In the genomic region with DNA sequence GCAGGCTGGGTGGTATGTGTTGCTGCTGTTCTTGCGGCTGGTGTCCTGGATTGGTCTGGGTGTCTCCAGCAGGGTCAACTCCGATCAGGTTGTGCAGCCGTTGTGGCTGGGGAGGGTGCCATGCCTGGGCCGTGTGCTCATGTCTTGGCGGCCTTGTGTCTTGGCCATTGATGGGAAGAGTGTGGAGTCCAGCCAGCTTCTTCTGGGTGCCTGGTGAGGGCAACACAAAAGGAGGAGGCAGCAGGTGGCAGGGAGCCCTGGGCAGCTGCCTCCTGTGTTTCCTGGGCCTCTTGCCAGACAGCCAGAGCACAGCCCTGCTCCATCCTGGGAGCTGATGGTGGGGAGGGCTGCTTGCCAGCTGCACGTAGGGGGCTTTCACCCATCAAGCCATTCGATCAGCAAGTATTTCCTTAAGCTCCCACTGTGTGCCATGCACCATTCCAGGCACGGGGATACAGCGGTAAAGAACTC, we compare ENCODE assay signal across 12 cellular contexts. TPM values are rescaled to one million over a fixed set of nuclear protein-coding genes. Genes with fewer than 3 reads are reported as not detected.
A peak's percentile ranks its signal among the peaks of the same experiment; 100 is the strongest.
DNase-seq lines count a peak whose midpoint lies in the region; ATAC-seq and TF ChIP-seq lines count a peak whose summit lies in the region.
"Had no signal": no experiment of that assay in that cellular context is flagged by ENCODE, and none has a peak within 500 bp of the region (broad histone marks: within the 10 kb centered on the region; RNA-seq: fewer than 3 reads in every experiment).

No MANE protein-coding gene starts in this region.

- dilution Hi-C loops in mammary epithelial cell (cut with HindIII; ENCODE audit: low sequenced_read_pairs) = no loop called here

- ATAC-seq in left colon (no peak), HG03135 (IDR thresholded peaks at IDR 0.05; ENCODE audit: unreplicated experiment) (no peak)

- H3K4me3 ChIP-seq in mammary epithelial cell (replicated peaks in 1 of 3; ENCODE audit: insufficient read depth in 1 of 3, low read depth in 2 of 3, low read length in 3 of 3) (no peak overlapping the region), ovary (no peak overlapping the region)

- in situ Hi-C loops in mammary epithelial cell (cut with MboI; ENCODE audit: low sequenced_read_pairs in 2 of 2) = no loop called here

- TF ChIP-seq CTCF in MCF 10A (IDR thresholded peaks at IDR 0.05; ENCODE audit: unreplicated experiment) (no peak), mammary epithelial cell (conservative IDR thresholded peaks at IDR 0.05 in 1 of 2, IDR thresholded peaks at IDR 0.05 in 1 of 2; ENCODE audit: extremely low read depth in 1 of 2, insufficient read depth in 1 of 2, low read depth in 1 of 2, low read length in 2 of 2) (no peak), ovary (IDR thresholded peaks at IDR 0.05) (no peak)

- H3K4me1 Mint-ChIP-seq in MCF 10A (ENCODE audit: insufficient read depth, unreplicated experiment) = peaks cover 38% of the 10 kb centered on the region

- no peak overlapping the region for H3K9ac ChIP-seq in mammary epithelial cell (ENCODE audit: insufficient read depth, low read length)

- H3K27me3 ChIP-seq in mammary epithelial cell (ENCODE audit: insufficient read depth, low read length) (no peaks in the 10 kb centered on the region), ovary (no peaks in the 10 kb centered on the region)

- DNase-seq in MCF 10A (ENCODE audit: unreplicated experiment) = peak; percentile 50
- no peak for DNase-seq in mammary epithelial cell
- DNase-seq in anterior cingulate cortex (lab: John Stamatoyannopoulos, UW) = peak in 32 of 58 donors; percentile 7 to 51 (median 30)
- peak; percentile 64 to 82 for DNase-seq in left colon
- DNase-seq in ovary = no peak
- DNase-seq in HEK293T (ENCODE audit: extremely low spot score) = no peak
- DNase-seq in RKO (ENCODE audit: low spot score) = no peak
- DNase-seq: activated CD8-positive, alpha-beta memory T cell treated with anti-CD3 and anti-CD28 coated beads, Interleukin-2, amount 50 U/mL, for 48 hours; NCI-H187 treated with DMSO at 0.1 percent for 48 hours had no signal

- H3K27me3 Mint-ChIP-seq in MCF 10A (ENCODE audit: insufficient read depth, unreplicated experiment) = no peaks in the 10 kb centered on the region

- H2AFZ ChIP-seq in mammary epithelial cell (ENCODE audit: low read depth, low read length) = no peak overlapping the region

- H3K9me3 ChIP-seq in mammary epithelial cell (replicated peaks; ENCODE audit: insufficient read depth, low read length) (no peaks in the 10 kb centered on the region), ovary (no peaks in the 10 kb centered on the region)

- WGBS in mammary epithelial cell (ENCODE audit: low coverage, missing lambda C conversion rate) = 48% methylated on average over 9 of the region's 9 CpGs
- WGBS in ovary, 3 donors = 71 to 79% (median 73%) methylated on average over 9 of the region's 9 CpGs

- POLR2A ChIA-PET in MCF 10A (lab: Yijun Ruan, JAX) = interaction anchor here (2.0 kb wide), 1 partner anchor 15 kb away, joined by 4 read pairs; no protein-coding TSS in a partner anchor
- POLR2A ChIA-PET in HEK293T (lab: Yijun Ruan, JAX) = interaction anchor here (1.0 to 9.1 kb wide), 7 partner anchors 11 to 158 kb away, joined by 3 to 146 read pairs (median 4); no protein-coding TSS in a partner anchor

- no peak for TF ChIP-seq POLR2A in ovary (IDR thresholded peaks at IDR 0.05)

- H3K79me2 ChIP-seq in mammary epithelial cell (ENCODE audit: insufficient read depth, low read length) = no peaks in the 10 kb centered on the region

- peaks cover 16% of the 10 kb centered on the region for H3K36me3 Mint-ChIP-seq in MCF 10A (ENCODE audit: insufficient read depth, unreplicated experiment)

- no peak for TF ChIP-seq EP300 in ovary (IDR thresholded peaks at IDR 0.05)

- H3K4me2 ChIP-seq in mammary epithelial cell (ENCODE audit: insufficient read depth, low read depth, low read length) = no peak overlapping the region

- no peaks in the 10 kb centered on the region for H3K9me3 Mint-ChIP-seq in MCF 10A (ENCODE audit: unreplicated experiment)
- H3K9me3 Mint-ChIP-seq: dendritic cell treated with granulocyte-macrophage colony-stimulating factor and Interleukin-4, amounts not matched to agents 40 ng/mL and 50 ng/mL, for 4 days had no signal

- H3K27ac Mint-ChIP-seq in MCF 10A (ENCODE audit: low read depth, unreplicated experiment) = no peak overlapping the region
- H3K27ac Mint-ChIP-seq: dendritic cell treated with granulocyte-macrophage colony-stimulating factor and Interleukin-4, amounts not matched to agents 40 ng/mL and 50 ng/mL, for 4 days had no signal

- no peak overlapping the region for H3K27ac ChIP-seq in mammary epithelial cell (ENCODE audit: insufficient read depth, low read depth, low read length)
- no peak overlapping the region for H3K27ac ChIP-seq in ovary

- H3K4me3 Mint-ChIP-seq in MCF 10A (ENCODE audit: unreplicated experiment) = no peak overlapping the region
- H3K4me3 Mint-ChIP-seq: dendritic cell treated with granulocyte-macrophage colony-stimulating factor and Interleukin-4, amounts not matched to agents 40 ng/mL and 50 ng/mL, for 4 days had no signal

- CTCF ChIA-PET in MCF 10A (lab: Yijun Ruan, JAX) (interaction anchor here (2.1 to 7.2 kb wide), 2 partner anchors 17 to 53 kb away, joined by 8 to 59 read pairs; no protein-coding TSS in a partner anchor), mammary epithelial cell (lab: Charles Lee; ENCODE audit: low non-redundant PET) (no interaction called here), HEK293T (lab: Yijun Ruan, JAX) (interaction anchor here (1.0 kb wide), 2 partner anchors 16 kb away, joined by 3 read pairs; no protein-coding TSS in a partner anchor)

- H4K20me1 ChIP-seq in mammary epithelial cell (ENCODE audit: insufficient read depth, low read length) = no peaks in the 10 kb centered on the region

- peaks cover 14% of the 10 kb centered on the region for H3K4me1 ChIP-seq in mammary epithelial cell (ENCODE audit: insufficient read depth, low read length)
- peaks cover 3% of the 10 kb centered on the region for H3K4me1 ChIP-seq in ovary (ENCODE audit: insufficient read depth)

- no peaks in the 10 kb centered on the region for H3K36me3 ChIP-seq in mammary epithelial cell (ENCODE audit: insufficient read depth, low read length)
- H3K36me3 ChIP-seq in ovary = no peaks in the 10 kb centered on the region

- intact Hi-C loops in MCF 10A (cut with micrococcal nuclease) = no loop called here
- intact Hi-C loops in mammary epithelial cell (cut with micrococcal nuclease) = loop anchor here (10.0 kb wide), 1 partner anchor 377 kb away; the partner anchor contains the start of genes NUSAP1 and OIP5
- intact Hi-C loops in left colon (cut with DNase I, micrococcal nuclease) = no loop called here
- intact Hi-C loops in ovary (cut with DNase I) = no loop called here

- BruUV-seq in MCF 10A (replicated peaks; lab: Mats Ljungman, UMichigan) (no TSS peak), mammary epithelial cell (replicated peaks; lab: Mats Ljungman, UMichigan) (no TSS peak)

TF ChIP-seq in HEK293T, 16 proteins besides CTCF, POLR2A, EP300 and RAD21:
- no peak for TF ChIP-seq FOXK2 (IDR thresholded peaks at IDR 0.05)
- TF ChIP-seq ARNT (IDR thresholded peaks at IDR 0.05) = no peak
- no peak for TF ChIP-seq FOXA1 (IDR thresholded peaks at IDR 0.05)
- TF ChIP-seq CTBP1 (IDR thresholded peaks at IDR 0.05; ENCODE audit: borderline replicate concordance) = no peak
- TF ChIP-seq ZNF384 (IDR thresholded peaks at IDR 0.05) = no peak
- TF ChIP-seq ELF4 (IDR thresholded peaks at IDR 0.05) = no peak
- no peak for TF ChIP-seq SP1 (IDR thresholded peaks at IDR 0.05)
- no peak for TF ChIP-seq LEF1 (IDR thresholded peaks at IDR 0.05; ENCODE audit: borderline replicate concordance)
- TF ChIP-seq TARDBP (IDR thresholded peaks at IDR 0.05) = no peak
- TF ChIP-seq BHLHE40 (IDR thresholded peaks at IDR 0.05; ENCODE audit: borderline replicate concordance) = no peak
- TF ChIP-seq NFRKB (IDR thresholded peaks at IDR 0.05) = no peak
- TF ChIP-seq L3MBTL2 (conservative IDR thresholded peaks at IDR 0.05) = no peak

RNA-seq across cellular contexts. Expression of gene CHAC1, which starts 4.3 kb away (rescaled TPM):
- total RNA-seq in MCF 10A (2022) (35.5 and 49.4 TPM in 2 replicates), mammary epithelial cell (100 to 1,000 TPM in 1 of 2 donors, 10 to 100 TPM in 1; 72.4 to 127 TPM), left colon (10 to 100 TPM in 1 of 2 donors, 1 to 10 TPM in 1; 1.8 to 11.0 TPM), ovary (100 to 1,000 TPM in 1 of 7 donors, 10 to 100 TPM in 2, 1 to 10 TPM in 2, under 1 TPM in 2; 0.50 to 146 (median 2.6) TPM)
- polyA plus RNA-seq in mammary epithelial cell (30.9 TPM), ovary (1 to 10 TPM in 1 of 2 donors, under 1 TPM in 1; 0.18 to 1.0 TPM)
- 37.2 TPM for polyA minus RNA-seq in mammary epithelial cell

RNA-seq across cellular contexts. Expression of gene DLL4, which starts 28.5 kb away (rescaled TPM):
- 0.10 TPM in 1 of 2 replicates, not detected in the other for total RNA-seq in MCF 10A (2022)
- under 1 TPM in 1 of 2 donors, not detected in 1; under 0.01 TPM for total RNA-seq in mammary epithelial cell
- not detected for polyA plus RNA-seq in mammary epithelial cell
- not detected for polyA minus RNA-seq in mammary epithelial cell
- total RNA-seq in left colon = 10 to 100 TPM; 14.0 to 15.9 TPM
- total RNA-seq in ovary = 10 to 100 TPM in 1 of 7 donors, 1 to 10 TPM in 6; 2.6 to 10.7 (median 7.9) TPM
- polyA plus RNA-seq in ovary = 10 to 100 TPM in 1 of 2 donors, 1 to 10 TPM in 1; 4.1 to 15.7 TPM
- total RNA-seq: T-helper 1 cell treated with Interleukin-12 subunit alpha and Interleukin-12 subunit beta and Interleukin-4 antibody, amounts not matched to agents 30 ng/mL and 1 ng/mL, for 36 hours had no signal

Comparison
In these comparisons a context has a peak if more than half of its experiments do, and no peak if none do; other contexts are left out.
1. DNase-seq: peak in MCF 10A (single experiment), anterior cingulate cortex (32 of 58) and left colon (2 of 2); none in mammary epithelial cell (single experiment), ovary (0 of 5), HEK293T (single experiment) and RKO (single experiment).